ENCODE assay signal across 17 cellular contexts in the genomic region with DNA sequence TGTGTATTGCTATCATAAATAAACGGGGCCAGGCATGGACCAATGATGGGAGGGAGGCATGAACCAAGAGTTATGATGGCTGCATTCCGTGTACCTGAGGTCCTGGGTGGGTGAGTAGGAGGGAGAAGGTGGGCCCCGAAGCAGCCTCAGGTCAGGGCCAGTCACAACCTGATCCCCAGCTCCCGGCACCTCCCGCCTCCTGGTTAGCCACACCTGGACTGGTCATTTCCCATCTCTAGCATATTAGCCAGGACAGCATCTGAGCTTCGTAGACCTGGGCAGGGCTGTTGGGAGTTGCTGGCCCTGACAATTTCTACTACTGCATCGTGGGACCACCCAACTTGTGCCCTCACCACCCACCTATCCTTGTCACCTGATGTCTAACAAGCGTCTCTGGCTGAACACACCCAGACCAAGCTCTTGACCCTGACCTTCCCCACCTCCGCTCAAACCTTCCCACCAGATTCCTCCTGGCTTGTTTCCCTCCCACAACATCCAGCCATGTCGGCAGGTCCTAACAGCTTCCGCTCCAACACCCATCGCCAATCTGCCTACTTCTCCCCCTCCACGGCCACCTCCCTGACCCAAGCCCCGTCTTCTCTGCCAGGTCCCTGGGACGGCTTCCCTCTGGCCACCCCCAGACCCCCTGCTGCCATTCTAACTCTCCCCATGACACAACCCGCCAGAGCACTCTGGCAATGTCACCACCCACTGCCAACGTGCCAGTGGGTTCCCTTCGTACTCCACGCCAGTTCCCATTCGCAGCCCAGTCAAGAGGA.
DNase-seq lines count a peak whose midpoint lies in the region; ATAC-seq and TF ChIP-seq lines count a peak whose summit lies in the region.
"Had no signal": no experiment of that assay in that cellular context is flagged by ENCODE, and none has a peak within 500 bp of the region (broad histone marks: within the 10 kb centered on the region; RNA-seq: fewer than 3 reads in every experiment).

No MANE protein-coding gene starts in this region.

- no peaks in the 10 kb centered on the region for H3K9me3 Mint-ChIP-seq in WTC11
- peaks cover 0 to 2% (median 0%) of the 10 kb centered on the region in 5 donors for H3K9me3 Mint-ChIP-seq in CD8-positive, alpha-beta memory T cell
- H3K9me3 Mint-ChIP-seq: HFFc6 had no signal

- H3K27ac ChIP-seq in lower lobe of right lung (no peak overlapping the region), sigmoid colon (no peak overlapping the region)
- no peak overlapping the region for H3K27ac ChIP-seq in CD8-positive, alpha-beta memory T cell (ENCODE audit: low read depth, low read length)

- POLR2A ChIA-PET in WTC11 (lab: Charles Lee) = no interaction called here
- POLR2A ChIA-PET in CD8-positive, alpha-beta memory T cell (lab: Charles Lee) = no interaction called here

- peak overlapping the region; percentile 68; the same call in 1 of the 2 replicates for H3K27ac Mint-ChIP-seq in WTC11
- no peak overlapping the region for H3K27ac Mint-ChIP-seq in CD8-positive, alpha-beta memory T cell
- H3K27ac Mint-ChIP-seq: B cell; CD4-positive, alpha-beta memory T cell; HFFc6 had no signal

- H3K27me3 Mint-ChIP-seq in WTC11 (ENCODE audit: low read depth) = no peaks in the 10 kb centered on the region
- H3K27me3 Mint-ChIP-seq in CD8-positive, alpha-beta memory T cell = peaks cover 27 to 86% of the 10 kb centered on the region in 2 donors

- TF ChIP-seq CTCF in WTC11 (IDR thresholded peaks at IDR 0.05) (no peak), lower lobe of right lung (IDR thresholded peaks at IDR 0.05) (no peak), sigmoid colon (IDR thresholded peaks at IDR 0.05) (no peak)

- TF ChIP-seq POLR2A in sigmoid colon (IDR thresholded peaks at IDR 0.05) = no peak

- peaks cover 5% of the 10 kb centered on the region; the same call in 1 of the 2 replicates for H3K4me1 Mint-ChIP-seq in WTC11
- H3K4me1 Mint-ChIP-seq in CD8-positive, alpha-beta memory T cell = peaks cover 0 to 10% (median 2%) of the 10 kb centered on the region in 3 donors

- H3K4me3 ChIP-seq in H7 (ENCODE audit: insufficient read depth, low read depth, low read length) = no peak overlapping the region
- no peak overlapping the region for H3K4me3 ChIP-seq in lower lobe of right lung
- H3K4me3 ChIP-seq in sigmoid colon = no peak overlapping the region
- H3K4me3 ChIP-seq in CD8-positive, alpha-beta memory T cell (ENCODE audit: low read length) = no peak overlapping the region
- H3K4me3 ChIP-seq: HAP-1 had no signal

- intact Hi-C loops in lower lobe of right lung (cut with DNase I) (no loop called here), sigmoid colon (cut with DNase I) (no loop called here)

- WGBS in sigmoid colon, 2 donors = 67 to 80% methylated on average over 20 of the region's 20 CpGs

- H3K36me3 ChIP-seq in H7 (replicated peaks; ENCODE audit: control insufficient read depth, insufficient read depth, low read length) (no peaks in the 10 kb centered on the region), lower lobe of right lung (no peaks in the 10 kb centered on the region), sigmoid colon (no peaks in the 10 kb centered on the region)
- H3K36me3 ChIP-seq in CD8-positive, alpha-beta memory T cell (ENCODE audit: insufficient read depth, low read length) = no peaks in the 10 kb centered on the region
- H3K36me3 ChIP-seq: HAP-1 had no signal

- no peak for ATAC-seq in WTC11
- ATAC-seq in lower lobe of right lung = no peak

- H3K36me3 Mint-ChIP-seq in WTC11 = no peaks in the 10 kb centered on the region
- H3K36me3 Mint-ChIP-seq in CD8-positive, alpha-beta memory T cell = peaks cover 0 to 3% (median 0%) of the 10 kb centered on the region in 3 donors
- H3K36me3 Mint-ChIP-seq: CD4-positive, alpha-beta memory T cell had no signal

- H3K4me1 ChIP-seq in lower lobe of right lung (peaks cover 4% of the 10 kb centered on the region), sigmoid colon (no peaks in the 10 kb centered on the region)
- no peaks in the 10 kb centered on the region for H3K4me1 ChIP-seq in CD8-positive, alpha-beta memory T cell (ENCODE audit: insufficient read depth, low read length)
- H3K4me1 ChIP-seq: Caco-2, HAP-1 had no signal

- H3K4me3 Mint-ChIP-seq in WTC11 = no peak overlapping the region
- no peak overlapping the region for H3K4me3 Mint-ChIP-seq in CD8-positive, alpha-beta memory T cell
- H3K4me3 Mint-ChIP-seq: B cell; CD4-positive, alpha-beta memory T cell; HFFc6 had no signal

- H3K27me3 ChIP-seq in H7 (ENCODE audit: control insufficient read depth, insufficient read depth, low read length) (no peaks in the 10 kb centered on the region), lower lobe of right lung (ENCODE audit: low read depth) (peaks cover 18% of the 10 kb centered on the region), sigmoid colon (peaks cover 0 to 48% (median 11%) of the 10 kb centered on the region in 3 donors)
- H3K27me3 ChIP-seq in CD8-positive, alpha-beta memory T cell (ENCODE audit: insufficient read depth, low read length, poor library complexity, severe bottlenecking) = peaks cover 6% of the 10 kb centered on the region

- no peak for TF ChIP-seq EP300 in sigmoid colon (IDR thresholded peaks at IDR 0.05)

- H3K9me3 ChIP-seq in lower lobe of right lung (no peaks in the 10 kb centered on the region), sigmoid colon (no peaks in the 10 kb centered on the region)
- H3K9me3 ChIP-seq in CD8-positive, alpha-beta memory T cell (ENCODE audit: low read length) = no peaks in the 10 kb centered on the region
- H3K9me3 ChIP-seq: Caco-2, HAP-1 had no signal

- DNase-seq in H7 (peak; percentile 48), WTC11 (ENCODE audit: low spot score) (no peak), lower lobe of right lung (peak; percentile 15), sigmoid colon (peak; percentile 43), HuH-7 (ENCODE audit: low spot score) (no peak), activated gamma-delta T cell treated with Interleukin-2 at 50 U/mL for 16 hours (no peak)
- DNase-seq in activated effector memory CD4-positive, alpha-beta T cell treated with anti-CD3 and anti-CD28 coated beads, Interleukin-2, amount 50 U/mL, for 16 hours = no peak
- DNase-seq in CD8-positive, alpha-beta memory T cell = no peak
- DNase-seq: C1 segment of cervical spinal cord; CD4-positive, alpha-beta memory T cell; DND-41; GDM1; GOT3; HFFc6 had no signal

- CTCF ChIA-PET in WTC11 (lab: Charles Lee) = interaction anchor here (0.7 to 1.0 kb wide), 2 partner anchors 77 to 115 kb away, joined by 3 read pairs; no protein-coding TSS in a partner anchor
- CTCF ChIA-PET in CD8-positive, alpha-beta memory T cell (lab: Charles Lee) = no interaction called here

TF ChIP-seq in WTC11, 78 proteins besides CTCF, POLR2A, EP300 and RAD21 (continues in another document):
- TF ChIP-seq IRF2 (CRISPR knock-in tag; IDR thresholded peaks at IDR 0.05; ENCODE audit: borderline replicate concordance, low read depth) = no peak
- TF ChIP-seq, protein P1, sequence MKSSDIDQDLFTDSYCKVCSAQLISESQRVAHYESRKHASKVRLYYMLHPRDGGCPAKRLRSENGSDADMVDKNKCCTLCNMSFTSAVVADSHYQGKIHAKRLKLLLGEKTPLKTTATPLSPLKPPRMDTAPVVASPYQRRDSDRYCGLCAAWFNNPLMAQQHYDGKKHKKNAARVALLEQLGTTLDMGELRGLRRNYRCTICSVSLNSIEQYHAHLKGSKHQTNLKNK (CRISPR knock-in tag; IDR thresholded peaks at IDR 0.05) = no peak
- TF ChIP-seq, protein P2, sequence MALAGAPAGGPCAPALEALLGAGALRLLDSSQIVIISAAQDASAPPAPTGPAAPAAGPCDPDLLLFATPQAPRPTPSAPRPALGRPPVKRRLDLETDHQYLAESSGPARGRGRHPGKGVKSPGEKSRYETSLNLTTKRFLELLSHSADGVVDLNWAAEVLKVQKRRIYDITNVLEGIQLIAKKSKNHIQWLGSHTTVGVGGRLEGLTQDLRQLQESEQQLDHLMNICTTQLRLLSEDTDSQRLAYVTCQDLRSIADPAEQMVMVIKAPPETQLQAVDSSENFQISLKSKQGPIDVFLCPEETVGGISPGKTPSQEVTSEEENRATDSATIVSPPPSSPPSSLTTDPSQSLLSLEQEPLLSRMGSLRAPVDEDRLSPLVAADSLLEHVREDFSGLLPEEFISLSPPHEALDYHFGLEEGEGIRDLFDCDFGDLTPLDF (CRISPR knock-in tag; IDR thresholded peaks at IDR 0.05) = no peak
- no peak for TF ChIP-seq NR1H2 (CRISPR knock-in tag; IDR thresholded peaks at IDR 0.05)
- no peak for TF ChIP-seq OVOL2 (CRISPR knock-in tag; IDR thresholded peaks at IDR 0.05; ENCODE audit: borderline replicate concordance)
- no peak for TF ChIP-seq SOX15 (CRISPR knock-in tag; IDR thresholded peaks at IDR 0.05)
- TF ChIP-seq, protein P3, sequence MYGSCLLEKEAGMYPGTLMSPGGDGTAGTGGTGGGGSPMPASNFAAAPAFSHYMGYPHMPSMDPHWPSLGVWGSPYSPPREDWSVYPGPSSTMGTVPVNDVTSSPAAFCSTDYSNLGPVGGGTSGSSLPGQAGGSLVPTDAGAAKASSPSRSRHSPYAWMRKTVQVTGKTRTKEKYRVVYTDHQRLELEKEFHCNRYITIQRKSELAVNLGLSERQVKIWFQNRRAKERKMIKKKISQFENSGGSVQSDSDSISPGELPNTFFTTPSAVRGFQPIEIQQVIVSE (CRISPR knock-in tag; IDR thresholded peaks at IDR 0.05; ENCODE audit: borderline replicate concordance) = no peak
- TF ChIP-seq, protein P4, sequence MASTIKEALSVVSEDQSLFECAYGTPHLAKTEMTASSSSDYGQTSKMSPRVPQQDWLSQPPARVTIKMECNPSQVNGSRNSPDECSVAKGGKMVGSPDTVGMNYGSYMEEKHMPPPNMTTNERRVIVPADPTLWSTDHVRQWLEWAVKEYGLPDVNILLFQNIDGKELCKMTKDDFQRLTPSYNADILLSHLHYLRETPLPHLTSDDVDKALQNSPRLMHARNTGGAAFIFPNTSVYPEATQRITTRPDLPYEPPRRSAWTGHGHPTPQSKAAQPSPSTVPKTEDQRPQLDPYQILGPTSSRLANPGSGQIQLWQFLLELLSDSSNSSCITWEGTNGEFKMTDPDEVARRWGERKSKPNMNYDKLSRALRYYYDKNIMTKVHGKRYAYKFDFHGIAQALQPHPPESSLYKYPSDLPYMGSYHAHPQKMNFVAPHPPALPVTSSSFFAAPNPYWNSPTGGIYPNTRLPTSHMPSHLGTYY (CRISPR knock-in tag; IDR thresholded peaks at IDR 0.05) = no peak
- TF ChIP-seq, protein P5, sequence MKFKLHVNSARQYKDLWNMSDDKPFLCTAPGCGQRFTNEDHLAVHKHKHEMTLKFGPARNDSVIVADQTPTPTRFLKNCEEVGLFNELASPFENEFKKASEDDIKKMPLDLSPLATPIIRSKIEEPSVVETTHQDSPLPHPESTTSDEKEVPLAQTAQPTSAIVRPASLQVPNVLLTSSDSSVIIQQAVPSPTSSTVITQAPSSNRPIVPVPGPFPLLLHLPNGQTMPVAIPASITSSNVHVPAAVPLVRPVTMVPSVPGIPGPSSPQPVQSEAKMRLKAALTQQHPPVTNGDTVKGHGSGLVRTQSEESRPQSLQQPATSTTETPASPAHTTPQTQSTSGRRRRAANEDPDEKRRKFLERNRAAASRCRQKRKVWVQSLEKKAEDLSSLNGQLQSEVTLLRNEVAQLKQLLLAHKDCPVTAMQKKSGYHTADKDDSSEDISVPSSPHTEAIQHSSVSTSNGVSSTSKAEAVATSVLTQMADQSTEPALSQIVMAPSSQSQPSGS (CRISPR knock-in tag; IDR thresholded peaks at IDR 0.05; ENCODE audit: borderline replicate concordance, low read depth) = no peak
- no peak for TF ChIP-seq ZNF423 (CRISPR knock-in tag; IDR thresholded peaks at IDR 0.05)

Comparison
In these comparisons a context has a peak if more than half of its experiments do, and no peak if none do; other contexts are left out.
1. DNase-seq: peak in H7 (single experiment), lower lobe of right lung (single experiment) and sigmoid colon (single experiment); none in WTC11 (single experiment), activated effector memory CD4-positive, alpha-beta T cell treated with anti-CD3 and anti-CD28 coated beads, Interleukin-2, amount 50 U/mL, for 16 hours (single experiment), CD8-positive, alpha-beta memory T cell (0 of 5), HuH-7 (single experiment) and activated gamma-delta T cell treated with Interleukin-2 at 50 U/mL for 16 hours (single experiment).